Comparison of ENCODE assay signal across 22 cellular contexts in the genomic region with DNA sequence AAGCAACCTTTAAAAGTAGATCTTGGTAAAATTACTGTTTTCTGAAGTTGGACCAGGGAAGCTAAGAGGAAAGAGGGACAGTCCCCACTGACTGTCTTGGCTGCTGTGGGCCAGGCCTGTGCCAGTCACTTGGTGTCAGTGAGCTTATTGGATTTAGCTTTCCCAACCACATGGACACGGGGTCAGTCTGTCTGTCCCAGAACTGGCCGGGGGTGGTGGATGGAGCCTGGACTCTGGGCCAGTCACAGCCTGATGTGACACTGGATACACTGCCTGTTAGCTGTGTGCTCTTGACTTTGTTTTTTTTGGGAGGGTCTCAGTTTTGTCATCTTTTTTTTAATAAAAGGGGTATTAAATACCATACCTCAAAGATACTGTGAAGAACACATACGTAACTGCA.
A peak's percentile ranks its signal among the peaks of the same experiment; 100 is the strongest.
DNase-seq lines count a peak whose midpoint lies in the region; ATAC-seq lines count a peak whose summit lies in the region.
"Had no signal": no experiment of that assay in that cellular context is flagged by ENCODE, and none has a peak within 500 bp of the region (broad histone marks: within the 10 kb centered on the region; RNA-seq: fewer than 3 reads in every experiment).

No MANE protein-coding gene starts in this region.

- H3K9me3 ChIP-seq in GM23248 (ENCODE audit: low read depth) = no peaks in the 10 kb centered on the region
- no peaks in the 10 kb centered on the region for H3K9me3 ChIP-seq in mesenchymal stem cell (ENCODE audit: control insufficient read depth, low read length)
- H3K9me3 ChIP-seq: ovary had no signal

- DNase-seq in GM23248 (peak; percentile 35), ecto neural progenitor cell (ENCODE audit: low spot score) (peak; percentile 31), mesenchymal stem cell (no peak), NCI-H748 (lab: John Stamatoyannopoulos, UW; ENCODE audit: unreplicated experiment) (no peak), 8988T (no peak)
- peak; percentile 15 for DNase-seq in stimulated activated CD8-positive, alpha-beta memory T cell treated with anti-CD3 and anti-CD28 coated beads, Interleukin-4, amount 100 ng/mL, for 48 hours
- DNase-seq in activated CD4-positive, alpha-beta T cell treated with anti-CD3 and anti-CD28 coated beads for 48 hours = no peak
- DNase-seq: activated CD4-positive, alpha-beta T cell treated with anti-CD3 and anti-CD28 coated beads for 1 hour; activated effector memory CD4-positive, alpha-beta T cell treated with Interleukin-2 at 50 U/mL for 16 hours; CD4-positive, CD25-positive, alpha-beta regulatory T cell; dermis blood vessel endothelial cell; DMS 273 treated with DMSO at 0.1 percent for 48 hours; hypothalamus; NCI-H1436; NCI-H2171 treated with DMSO at 0.1 percent for 48 hours; NCI-H526; stimulated activated CD4-positive, alpha-beta T cell treated with anti-CD3 and anti-CD28 coated beads, Interleukin-4, amount 100 ng/mL, for 1 hour; SW 1271 had no signal

- H2BK15ac ChIP-seq in mesenchymal stem cell (ENCODE audit: low read depth, poor library complexity, severe bottlenecking) = no peak overlapping the region

- no peak overlapping the region for H3K23ac ChIP-seq in mesenchymal stem cell (ENCODE audit: low read length in 2 of 2)

- H3K79me1 ChIP-seq in mesenchymal stem cell (replicated peaks; ENCODE audit: low read length, poor library complexity, severe bottlenecking) = peaks cover 40% of the 10 kb centered on the region

- H3K36me3 ChIP-seq in GM23248 (ENCODE audit: low read depth) = no peaks in the 10 kb centered on the region
- peaks cover 0 to 2% of the 10 kb centered on the region in 2 experiments for H3K36me3 ChIP-seq in mesenchymal stem cell (ENCODE audit: control insufficient read depth in 1 of 2, insufficient read depth in 2 of 2, low read depth in 1 of 2, low read length in 2 of 2)
- H3K36me3 ChIP-seq: ovary had no signal

- H3K79me2 ChIP-seq in GM23248 (ENCODE audit: insufficient read depth) = peaks cover 97% of the 10 kb centered on the region

- no peak overlapping the region for H4K91ac ChIP-seq in mesenchymal stem cell (ENCODE audit: low read length)

- H2BK12ac ChIP-seq in mesenchymal stem cell (ENCODE audit: low read length in 2 of 2) = no peak overlapping the region

- no peak overlapping the region for H2BK5ac ChIP-seq in mesenchymal stem cell (ENCODE audit: low read depth, low read length, poor library complexity, severe bottlenecking)

- 36 to 39% methylated on average over 3 of the region's 3 CpGs for WGBS in GM23248 (ENCODE audit: low coverage in 1 of 2, low lambda C conversion rate in 2 of 2, missing lambda C conversion rate in 2 of 2), 2 experiments
- 97% methylated on average over 3 of the region's 3 CpGs for WGBS in mesenchymal stem cell

- H3K4me2 ChIP-seq in GM23248 (ENCODE audit: unreplicated experiment) = peak overlapping the region; percentile 57
- no peak overlapping the region for H3K4me2 ChIP-seq in mesenchymal stem cell (ENCODE audit: low read length, poor library complexity, severe bottlenecking)

- peak overlapping the region; percentile 85 for H3K27ac ChIP-seq in GM23248
- no peak overlapping the region for H3K27ac ChIP-seq in mesenchymal stem cell (ENCODE audit: low read length, poor library complexity, severe bottlenecking)
- H3K27ac ChIP-seq: ovary had no signal

- H3K9ac ChIP-seq in GM23248 = peak overlapping the region; percentile 75
- H3K9ac ChIP-seq in mesenchymal stem cell (ENCODE audit: low read length) = peak overlapping the region; percentile 68

- no peak overlapping the region for H2AK5ac ChIP-seq in mesenchymal stem cell (ENCODE audit: low read length, severe bottlenecking)

- H3K18ac ChIP-seq in mesenchymal stem cell (ENCODE audit: low read depth in 1 of 2, low read length in 2 of 2) = no peak overlapping the region

- H3K4me1 ChIP-seq in GM23248 (ENCODE audit: insufficient read depth) = peaks cover 23% of the 10 kb centered on the region
- H3K4me1 ChIP-seq in mesenchymal stem cell (ENCODE audit: control insufficient read depth, insufficient read depth, low read depth, low read length) = peaks cover 17% of the 10 kb centered on the region

- H2BK120ac ChIP-seq in mesenchymal stem cell (ENCODE audit: low read depth, low read length) = no peak overlapping the region

- H4K20me1 ChIP-seq in GM23248 (ENCODE audit: insufficient read depth) = no peaks in the 10 kb centered on the region

- no peak overlapping the region for H3K14ac ChIP-seq in mesenchymal stem cell (ENCODE audit: low read length in 2 of 2)

- H3K27me3 ChIP-seq in GM23248 (replicated peaks; ENCODE audit: insufficient read depth) (no peaks in the 10 kb centered on the region), mesenchymal stem cell (ENCODE audit: control insufficient read depth in 1 of 2, insufficient read depth in 1 of 2, low read length in 2 of 2) (no peaks in the 10 kb centered on the region)
- H3K27me3 ChIP-seq: ovary had no signal

- in situ Hi-C loops in GM23248 (cut with MboI) = no loop called here

- no peak overlapping the region for H4K8ac ChIP-seq in mesenchymal stem cell (ENCODE audit: low read length)

- H3F3A ChIP-seq in GM23248 (ENCODE audit: insufficient read depth) = peaks cover 33% of the 10 kb centered on the region

- H3K4me3 ChIP-seq in GM23248 (peak overlapping the region; percentile 31; the same call in 1 of the 2 replicates), mesenchymal stem cell (ENCODE audit: insufficient read depth in 1 of 2, low read depth in 1 of 2, low read length in 2 of 2) (no peak overlapping the region)
- H3K4me3 ChIP-seq: ovary, skin epidermis had no signal

- no peak overlapping the region for H3K4ac ChIP-seq in mesenchymal stem cell (ENCODE audit: low read depth in 1 of 2, low read length in 2 of 2)

- H3K9me2 ChIP-seq in GM23248 (ENCODE audit: insufficient read depth) = no peaks in the 10 kb centered on the region

- ATAC-seq in GM19455 (IDR thresholded peaks at IDR 0.05; ENCODE audit: unreplicated experiment) = no peak
- ATAC-seq: naive thymus-derived CD4-positive, alpha-beta T cell had no signal

- H2AFZ ChIP-seq in GM23248 (no peak overlapping the region), mesenchymal stem cell (ENCODE audit: low read depth, low read length) (no peak overlapping the region)

Comparison
In these comparisons a context has a peak if more than half of its experiments do, and no peak if none do; other contexts are left out.
1. DNase-seq: peak in GM23248 (single experiment), ecto neural progenitor cell (single experiment) and stimulated activated CD8-positive, alpha-beta memory T cell treated with anti-CD3 and anti-CD28 coated beads, Interleukin-4, amount 100 ng/mL, for 48 hours (single experiment); none in mesenchymal stem cell (single experiment), NCI-H748 (single experiment), activated CD4-positive, alpha-beta T cell treated with anti-CD3 and anti-CD28 coated beads for 48 hours (single experiment) and 8988T (single experiment).